1 cellular context compared by ENCODE assay signal in genomic region chr14:49619730-49620129, GRCh38.
TF ChIP-seq lines count a peak whose summit lies in the region.

No MANE protein-coding gene starts in this region.

TF ChIP-seq in GM23338, 12 proteins besides CTCF, POLR2A, EP300 and RAD21 (continued from another document):
- TF ChIP-seq, protein P1, sequence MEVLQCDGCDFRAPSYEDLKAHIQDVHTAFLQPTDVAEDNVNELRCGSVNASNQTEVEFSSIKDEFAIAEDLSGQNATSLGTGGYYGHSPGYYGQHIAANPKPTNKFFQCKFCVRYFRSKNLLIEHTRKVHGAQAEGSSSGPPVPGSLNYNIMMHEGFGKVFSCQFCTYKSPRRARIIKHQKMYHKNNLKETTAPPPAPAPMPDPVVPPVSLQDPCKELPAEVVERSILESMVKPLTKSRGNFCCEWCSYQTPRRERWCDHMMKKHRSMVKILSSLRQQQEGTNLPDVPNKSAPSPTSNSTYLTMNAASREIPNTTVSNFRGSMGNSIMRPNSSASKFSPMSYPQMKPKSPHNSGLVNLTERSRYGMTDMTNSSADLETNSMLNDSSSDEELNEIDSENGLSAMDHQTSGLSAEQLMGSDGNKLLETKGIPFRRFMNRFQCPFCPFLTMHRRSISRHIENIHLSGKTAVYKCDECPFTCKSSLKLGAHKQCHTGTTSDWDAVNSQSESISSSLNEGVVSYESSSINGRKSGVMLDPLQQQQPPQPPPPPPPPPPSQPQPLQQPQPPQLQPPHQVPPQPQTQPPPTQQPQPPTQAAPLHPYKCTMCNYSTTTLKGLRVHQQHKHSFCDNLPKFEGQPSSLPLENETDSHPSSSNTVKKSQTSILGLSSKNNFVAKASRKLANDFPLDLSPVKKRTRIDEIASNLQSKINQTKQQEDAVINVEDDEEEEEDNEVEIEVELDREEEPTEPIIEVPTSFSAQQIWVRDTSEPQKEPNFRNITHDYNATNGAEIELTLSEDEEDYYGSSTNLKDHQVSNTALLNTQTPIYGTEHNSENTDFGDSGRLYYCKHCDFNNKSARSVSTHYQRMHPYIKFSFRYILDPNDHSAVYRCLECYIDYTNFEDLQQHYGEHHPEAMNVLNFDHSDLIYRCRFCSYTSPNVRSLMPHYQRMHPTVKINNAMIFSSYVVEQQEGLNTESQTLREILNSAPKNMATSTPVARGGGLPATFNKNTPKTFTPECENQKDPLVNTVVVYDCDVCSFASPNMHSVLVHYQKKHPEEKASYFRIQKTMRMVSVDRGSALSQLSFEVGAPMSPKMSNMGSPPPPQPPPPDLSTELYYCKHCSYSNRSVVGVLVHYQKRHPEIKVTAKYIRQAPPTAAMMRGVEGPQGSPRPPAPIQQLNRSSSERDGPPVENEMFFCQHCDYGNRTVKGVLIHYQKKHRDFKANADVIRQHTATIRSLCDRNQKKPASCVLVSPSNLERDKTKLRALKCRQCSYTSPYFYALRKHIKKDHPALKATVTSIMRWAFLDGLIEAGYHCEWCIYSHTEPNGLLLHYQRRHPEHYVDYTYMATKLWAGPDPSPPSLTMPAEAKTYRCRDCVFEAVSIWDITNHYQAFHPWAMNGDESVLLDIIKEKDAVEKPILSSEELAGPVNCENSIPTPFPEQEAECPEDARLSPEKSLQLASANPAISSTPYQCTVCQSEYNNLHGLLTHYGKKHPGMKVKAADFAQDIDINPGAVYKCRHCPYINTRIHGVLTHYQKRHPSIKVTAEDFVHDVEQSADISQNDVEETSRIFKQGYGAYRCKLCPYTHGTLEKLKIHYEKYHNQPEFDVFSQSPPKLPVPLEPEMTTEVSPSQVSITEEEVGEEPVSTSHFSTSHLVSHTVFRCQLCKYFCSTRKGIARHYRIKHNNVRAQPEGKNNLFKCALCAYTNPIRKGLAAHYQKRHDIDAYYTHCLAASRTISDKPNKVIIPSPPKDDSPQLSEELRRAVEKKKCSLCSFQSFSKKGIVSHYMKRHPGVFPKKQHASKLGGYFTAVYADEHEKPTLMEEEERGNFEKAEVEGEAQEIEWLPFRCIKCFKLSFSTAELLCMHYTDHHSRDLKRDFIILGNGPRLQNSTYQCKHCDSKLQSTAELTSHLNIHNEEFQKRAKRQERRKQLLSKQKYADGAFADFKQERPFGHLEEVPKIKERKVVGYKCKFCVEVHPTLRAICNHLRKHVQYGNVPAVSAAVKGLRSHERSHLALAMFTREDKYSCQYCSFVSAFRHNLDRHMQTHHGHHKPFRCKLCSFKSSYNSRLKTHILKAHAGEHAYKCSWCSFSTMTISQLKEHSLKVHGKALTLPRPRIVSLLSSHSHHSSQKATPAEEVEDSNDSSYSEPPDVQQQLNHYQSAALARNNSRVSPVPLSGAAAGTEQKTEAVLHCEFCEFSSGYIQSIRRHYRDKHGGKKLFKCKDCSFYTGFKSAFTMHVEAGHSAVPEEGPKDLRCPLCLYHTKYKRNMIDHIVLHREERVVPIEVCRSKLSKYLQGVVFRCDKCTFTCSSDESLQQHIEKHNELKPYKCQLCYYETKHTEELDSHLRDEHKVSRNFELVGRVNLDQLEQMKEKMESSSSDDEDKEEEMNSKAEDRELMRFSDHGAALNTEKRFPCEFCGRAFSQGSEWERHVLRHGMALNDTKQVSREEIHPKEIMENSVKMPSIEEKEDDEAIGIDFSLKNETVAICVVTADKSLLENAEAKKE (CRISPR knock-in tag; IDR thresholded peaks at IDR 0.05): no peak
- TF ChIP-seq CREB1 (CRISPR knock-in tag; IDR thresholded peaks at IDR 0.05; ENCODE audit: low read depth) (no peak), STAT1 (IDR thresholded peaks at IDR 0.05; ENCODE audit: unreplicated experiment) (no peak), EZH2 (IDR thresholded peaks at IDR 0.05; ENCODE audit: low read depth, unreplicated experiment) (no peak), ETS1 (IDR thresholded peaks at IDR 0.05) (no peak), JUNB (IDR thresholded peaks at IDR 0.05; ENCODE audit: unreplicated experiment) (no peak), NANOG (IDR thresholded peaks at IDR 0.05; ENCODE audit: borderline replicate concordance) (no peak), EZH2phosphoT487 (IDR thresholded peaks at IDR 0.05; ENCODE audit: unreplicated experiment) (no peak), ZNF331 (CRISPR knock-in tag; IDR thresholded peaks at IDR 0.05; ENCODE audit: low read depth) (no peak)
